ENCODE assay signal across 26 cellular contexts in the genomic region with DNA sequence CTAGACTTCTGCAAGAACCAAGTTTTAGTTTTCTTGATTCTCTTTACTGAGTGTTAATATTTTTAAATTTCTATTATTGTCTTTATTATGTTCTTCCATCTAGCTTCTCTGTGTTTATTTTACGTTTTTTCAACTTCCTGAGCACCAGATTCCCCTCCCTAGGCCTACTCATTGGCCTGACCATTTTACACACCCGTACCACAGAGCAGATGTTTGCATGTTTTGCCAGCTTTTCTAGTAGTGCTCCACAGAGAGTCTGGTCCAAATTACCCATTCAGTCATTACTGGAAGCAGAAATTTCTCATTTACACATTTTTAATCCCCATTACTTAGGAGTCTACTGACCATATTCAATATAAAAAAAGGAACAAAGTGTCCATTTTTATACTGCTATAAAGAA.
"Had no signal": no experiment of that assay in that cellular context is flagged by ENCODE, and none has a peak within 500 bp of the region (broad histone marks: within the 10 kb centered on the region; RNA-seq: fewer than 3 reads in every experiment).

No MANE protein-coding gene starts in this region.

- ATAC-seq: left colon; lower lobe of right lung; naive thymus-derived CD8-positive, alpha-beta T cell; psoas muscle; right cardiac atrium; stimulated activated naive B cell treated with anti-CD40 and anti-IgM and Interleukin-4, amounts not matched to agents 10 μg/mL and 1 μg/mL and 100 μg/mL, for 72 hours had no signal

- H3K4me1 ChIP-seq: left ventricle myocardium inferior, lower lobe of right lung, psoas muscle, sigmoid colon, tibial nerve, upper lobe of left lung had no signal

- H3K9me3 ChIP-seq: lower lobe of right lung, psoas muscle, sigmoid colon, thoracic aorta had no signal

- FAIRE-seq: colon, urothelium cell line had no signal

- H3K27ac ChIP-seq: dorsolateral prefrontal cortex, left ventricle myocardium inferior, lower lobe of right lung, ovary, psoas muscle, sigmoid colon, spleen, thoracic aorta, tibial nerve, upper lobe of left lung had no signal

- DNase-seq: dorsolateral prefrontal cortex; effector CD4-positive, alpha-beta T cell; foreskin melanocyte; hypothalamus; immature natural killer cell; islet precursor cell; kidney glomerular epithelial cell; left colon; left ventricle myocardium inferior; lower lobe of right lung; naive thymus-derived CD8-positive, alpha-beta T cell; nephron progenitor cell; nucleus accumbens; ovary; posterior cingulate gyrus; psoas muscle; right cardiac atrium; sigmoid colon; spleen; stimulated activated naive B cell treated with anti-CD40 and anti-IgM and Interleukin-4, amounts not matched to agents 10 μg/mL and 1 μg/mL and 100 μg/mL, for 72 hours; upper lobe of left lung had no signal

- H3K36me3 ChIP-seq: left ventricle myocardium inferior, lower lobe of right lung, ovary, sigmoid colon, spleen, thoracic aorta, tibial nerve, upper lobe of left lung had no signal

- H3K27me3 ChIP-seq: dorsolateral prefrontal cortex, ovary, sigmoid colon, spleen, tibial nerve, upper lobe of left lung had no signal

- H3K4me3 ChIP-seq: dorsolateral prefrontal cortex, left ventricle myocardium inferior, lower lobe of right lung, ovary, psoas muscle, sigmoid colon, skin epidermis, spleen, thoracic aorta, tibial nerve, upper lobe of left lung had no signal
